2 cellular contexts compared by ENCODE assay signal in genomic region chr19:57290970-57291369, GRCh38.
TF ChIP-seq lines count a peak whose summit lies in the region.

No MANE protein-coding gene starts in this region.

TF ChIP-seq in HepG2, 621 proteins besides CTCF, POLR2A, EP300 and RAD21:
- 0 out of 2 replicates have a peak, but pooled peaks have one; percentile 19 for TF ChIP-seq RBFOX2 (IDR thresholded peaks at IDR 0.05; ENCODE audit: low read depth, low read length)
- TF ChIP-seq ZNF326 (CRISPR knock-in tag; IDR thresholded peaks at IDR 0.05; ENCODE audit: borderline replicate concordance): no peak
- no peak for TF ChIP-seq ZNF644 (CRISPR knock-in tag; IDR thresholded peaks at IDR 0.05; ENCODE audit: low read depth)
- TF ChIP-seq ZNF83 (CRISPR knock-in tag; IDR thresholded peaks at IDR 0.05; ENCODE audit: borderline replicate concordance): no peak
- TF ChIP-seq ZBTB33 (CRISPR knock-in tag; IDR thresholded peaks at IDR 0.05): peak; percentile 87
- TF ChIP-seq FOXA1 (IDR thresholded peaks at IDR 0.05): no peak
- TF ChIP-seq FOXA1 (CRISPR knock-in tag; IDR thresholded peaks at IDR 0.05): no peak
- no peak for TF ChIP-seq TSC22D2 (CRISPR knock-in tag; IDR thresholded peaks at IDR 0.05; ENCODE audit: borderline replicate concordance)

TF ChIP-seq in GM12878, 131 proteins besides CTCF, POLR2A, EP300 and RAD21:
- 0 out of 2 replicates have a peak, but pooled peaks have one; percentile 19 for TF ChIP-seq ZBTB33 (IDR thresholded peaks at IDR 0.05)
- TF ChIP-seq NRF1 (conservative IDR thresholded peaks at IDR 0.05; ENCODE audit: low read depth, low read length): no peak
TF ChIP-seq in GM12878: peak in this region for 1.
